In genomic region chr6:107154131-107154906, GRCh38 we compare ENCODE assay signal across 13 cellular contexts. TPM values are rescaled to one million over a fixed set of nuclear protein-coding genes. Genes with fewer than 3 reads are reported as not detected.
DNase-seq lines count a peak whose midpoint lies in the region; ATAC-seq, FAIRE-seq and TF ChIP-seq lines count a peak whose summit lies in the region.
"Had no signal": no experiment of that assay in that cellular context is flagged by ENCODE, and none has a peak within 500 bp of the region (broad histone marks: within the 10 kb centered on the region; RNA-seq: fewer than 3 reads in every experiment).

No MANE protein-coding gene starts in this region.

- FAIRE-seq in frontal cortex (lab: Jason Lieb, UNC) (no peak), H54 (lab: Jason Lieb, UNC) (no peak)

- no peaks in the 10 kb centered on the region for H3K36me3 Mint-ChIP-seq in brain
- H3K36me3 Mint-ChIP-seq: activated naive CD4-positive, alpha-beta T cell treated with anti-CD3 and anti-CD28 coated beads, Interleukin-2, amount 50 U/mL, for 72 hours had no signal

- H3K9me3 Mint-ChIP-seq in brain, result no peaks in the 10 kb centered on the region
- H3K9me3 Mint-ChIP-seq: activated naive CD4-positive, alpha-beta T cell treated with anti-CD3 and anti-CD28 coated beads, Interleukin-2, amount 50 U/mL, for 72 hours had no signal

- DNase-seq in DMS53 treated with DMSO at 0.1 percent for 48 hours (lab: John Stamatoyannopoulos, UW; ENCODE audit: unreplicated experiment) (peak; percentile 72), NCI-H2029 treated with DMSO at 0.1 percent for 48 hours (lab: John Stamatoyannopoulos, UW) (peak; percentile 97), mesenteric fat pad (ENCODE audit: low spot score) (peak; percentile 8), frontal cortex (ENCODE audit: low spot score in 2 of 2) (no peak), H54 (ENCODE audit: insufficient read length, low spot score) (no peak), nucleus accumbens (lab: John Stamatoyannopoulos, UW) (no peak)
- DNase-seq: heart right ventricle; NCI-H1048; stimulated activated naive CD4-positive, alpha-beta T cell had no signal

- H3K27ac Mint-ChIP-seq in brain, result peak overlapping the region; percentile 61 to 95 (median 76)
- H3K27ac Mint-ChIP-seq: activated naive CD4-positive, alpha-beta T cell treated with anti-CD3 and anti-CD28 coated beads, Interleukin-2, amount 50 U/mL, for 72 hours had no signal

- ATAC-seq in HG03442 (IDR thresholded peaks at IDR 0.05; ENCODE audit: unreplicated experiment), result no peak
- ATAC-seq: activated CD4-positive, CD25-positive, alpha-beta regulatory T cell treated with anti-CD3 and anti-CD28 coated beads, Interleukin-2, amount 50 U/mL, for 24 hours; activated naive CD4-positive, alpha-beta T cell treated with anti-CD3 and anti-CD28 coated beads, Interleukin-2, amount 50 U/mL, for 72 hours; heart right ventricle had no signal

- no peak for TF ChIP-seq POLR2A in H54 (IDR thresholded peaks at IDR 0.05; ENCODE audit: low read depth, low read length)

- peaks cover 36% of the 10 kb centered on the region for H3K4me1 Mint-ChIP-seq in brain

- peak overlapping the region; percentile 11 to 65 (median 62) for H3K4me3 Mint-ChIP-seq in brain

- no peak for TF ChIP-seq CTCF in brain (conservative IDR thresholded peaks at IDR 0.05)

- H3K27me3 Mint-ChIP-seq in brain, result peaks cover 6% of the 10 kb centered on the region

RNA-seq across cellular contexts. Expression of gene BEND3, which starts 39.0 kb away (rescaled TPM):
- polyA plus RNA-seq in brain (ENCODE audit: insufficient read depth, low read depth, low replicate concordance), result 6.2 TPM
- total RNA-seq in mesenteric fat pad, result 3.4 TPM
- total RNA-seq in frontal cortex, result 5.7 TPM

Comparison
In these comparisons a context has a peak if more than half of its experiments do, and no peak if none do; other contexts are left out.
1. DNase-seq: peak in DMS53 treated with DMSO at 0.1 percent for 48 hours (single experiment), NCI-H2029 treated with DMSO at 0.1 percent for 48 hours (single experiment) and mesenteric fat pad (single experiment); none in frontal cortex (0 of 2), H54 (single experiment) and nucleus accumbens (0 of 56).